In the genomic region with DNA sequence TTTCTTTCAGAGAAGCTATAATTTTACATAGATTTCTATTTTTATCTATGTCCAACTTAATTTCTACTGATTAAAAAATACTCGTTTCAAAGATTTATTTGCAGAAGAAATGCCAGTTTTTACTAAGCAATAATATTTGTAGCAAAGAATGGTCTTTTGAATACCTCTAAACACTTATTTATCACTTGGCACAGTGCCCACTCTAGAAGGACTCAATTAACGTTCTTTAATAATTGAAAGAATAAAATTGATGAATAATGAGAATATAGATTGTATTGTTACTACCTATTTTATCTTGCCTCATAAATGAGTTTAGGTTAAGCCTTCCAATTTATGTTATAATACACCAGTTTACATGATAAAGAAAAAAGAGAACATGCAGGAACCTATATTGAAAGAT, we compare ENCODE assay signal across 29 cellular contexts.
"Had no signal": no experiment of that assay in that cellular context is flagged by ENCODE, and none has a peak within 500 bp of the region (broad histone marks: within the 10 kb centered on the region; RNA-seq: fewer than 3 reads in every experiment).

No MANE protein-coding gene starts in this region.

- H3K36me3 Mint-ChIP-seq: stimulated activated effector memory CD8-positive, alpha-beta T cell treated with anti-CD3 and anti-CD28 coated beads, Interleukin-12 subunit alpha, Interleukin-12 subunit beta, amount 100 ng/mL, for 72 hours; stimulated activated memory B cell treated with anti-CD40 and anti-IgM and Interleukin-4, amounts not matched to agents 10 μg/mL and 1 μg/mL and 100 μg/mL, for 72 hours; stimulated activated naive B cell treated with anti-CD40 and anti-IgM and Interleukin-4, amounts not matched to agents 10 μg/mL and 1 μg/mL and 100 μg/mL, for 72 hours; type B pancreatic cell had no signal

- H3K9me3 Mint-ChIP-seq: stimulated activated naive CD8-positive, alpha-beta T cell treated with anti-CD3 and anti-CD28 coated beads, Interleukin-15, amount 100 ng/mL, for 72 hours; stimulated activated naive CD8-positive, alpha-beta T cell treated with anti-CD3 and anti-CD28 coated beads, Interleukin-15, Interleukin-2, amounts not matched to agents 100 ng/mL and 50 ng/mL, for 24 hours; type B pancreatic cell had no signal

- H3K27ac Mint-ChIP-seq: stimulated activated effector memory CD8-positive, alpha-beta T cell treated with anti-CD3 and anti-CD28 coated beads, Interleukin-12 subunit alpha, Interleukin-12 subunit beta, amount 100 ng/mL, for 72 hours; stimulated activated memory B cell treated with anti-CD40 and anti-IgM and Interleukin-4, amounts not matched to agents 10 μg/mL and 1 μg/mL and 100 μg/mL, for 72 hours; stimulated activated naive B cell treated with anti-CD40 and anti-IgM and Interleukin-4, amounts not matched to agents 10 μg/mL and 1 μg/mL and 100 μg/mL, for 72 hours; stimulated activated naive CD8-positive, alpha-beta T cell treated with anti-CD3 and anti-CD28 coated beads, Interleukin-15, Interleukin-2, amounts not matched to agents 100 ng/mL and 50 ng/mL, for 24 hours; type B pancreatic cell had no signal

- H3K27me3 Mint-ChIP-seq: stimulated activated memory B cell treated with anti-CD40 and anti-IgM and Interleukin-4, amounts not matched to agents 10 μg/mL and 1 μg/mL and 100 μg/mL, for 72 hours; stimulated activated naive B cell treated with anti-CD40 and anti-IgM and Interleukin-4, amounts not matched to agents 10 μg/mL and 1 μg/mL and 100 μg/mL, for 72 hours; stimulated activated naive CD8-positive, alpha-beta T cell treated with anti-CD3 and anti-CD28 coated beads, Interleukin-15, amount 100 ng/mL, for 72 hours; stimulated activated naive CD8-positive, alpha-beta T cell treated with anti-CD3 and anti-CD28 coated beads, Interleukin-15, Interleukin-2, amounts not matched to agents 100 ng/mL and 50 ng/mL, for 24 hours; type B pancreatic cell had no signal

- ATAC-seq: stimulated activated effector memory CD8-positive, alpha-beta T cell treated with anti-CD3 and anti-CD28 coated beads, Interleukin-12 subunit alpha, Interleukin-12 subunit beta, amount 100 ng/mL, for 72 hours; stimulated activated memory B cell treated with anti-CD40 and anti-IgM and Interleukin-4, amounts not matched to agents 10 μg/mL and 1 μg/mL and 100 μg/mL, for 72 hours; stimulated activated naive B cell treated with anti-CD40 and anti-IgM and Interleukin-4, amounts not matched to agents 10 μg/mL and 1 μg/mL and 100 μg/mL, for 72 hours; stimulated activated naive CD8-positive, alpha-beta T cell treated with anti-CD3 and anti-CD28 coated beads, Interleukin-15, amount 100 ng/mL, for 72 hours; stimulated activated naive CD8-positive, alpha-beta T cell treated with anti-CD3 and anti-CD28 coated beads, Interleukin-15, Interleukin-2, amounts not matched to agents 100 U/mL and 50 U/mL, for 24 hours; upper lobe of right lung had no signal

- DNase-seq: stimulated activated CD4-positive, alpha-beta T cell treated with anti-CD3 and anti-CD28 coated beads, Interleukin-2, amount 100 ng/mL, for 48 hours; stimulated activated CD4-positive, alpha-beta T cell treated with anti-CD3 and anti-CD28 coated beads, Interleukin-4, amount 100 ng/mL, for 1 hour; stimulated activated CD4-positive, alpha-beta T cell treated with anti-CD3 and anti-CD28 coated beads, Interleukin-4, amount 100 ng/mL, for 24 hours; stimulated activated CD4-positive, alpha-beta T cell treated with anti-CD3 and anti-CD28 coated beads, Interleukin-4, amount 100 ng/mL, for 4 hours; stimulated activated CD8-positive, alpha-beta memory T cell treated with anti-CD3 and anti-CD28 coated beads, Interleukin-4, amount 100 ng/mL, for 48 hours; stimulated activated naive B cell treated with anti-CD40 and anti-IgM and Interleukin-4, amounts not matched to agents 10 μg/mL and 1 μg/mL and 100 μg/mL, for 72 hours; stimulated activated naive CD4-positive, alpha-beta T cell; stimulated activated naive CD4-positive, alpha-beta T cell treated with Interleukin-2 at 50 U/mL for 16 hours; stimulated activated naive CD8-positive, alpha-beta T cell treated with anti-CD3 and anti-CD28 coated beads, Interleukin-15, amount 100 ng/mL, for 72 hours; stimulated activated naive CD8-positive, alpha-beta T cell treated with anti-CD3 and anti-CD28 coated beads, Interleukin-15, Interleukin-2, amounts not matched to agents 100 U/mL and 50 U/mL, for 24 hours; stomach; substantia nigra; testis; thyroid gland; tibial artery; transverse colon; trophoblast cell; upper lobe of left lung; upper lobe of right lung; uterus had no signal

- H3K27me3 ChIP-seq: stomach, suprapubic skin, testis, thyroid gland, tibial artery, tibial nerve, transverse colon, upper lobe of left lung, upper lobe of right lung, uterus, vagina had no signal

- H3K9me3 ChIP-seq: stomach, suprapubic skin, testis, thoracic aorta, thyroid gland, tibial artery, tibial nerve, upper lobe of left lung, upper lobe of right lung, uterus, vagina had no signal

- H3K36me3 ChIP-seq: stomach, suprapubic skin, thoracic aorta, thyroid gland, tibial artery, tibial nerve, transverse colon, upper lobe of left lung, upper lobe of right lung, uterus, vagina had no signal

- H3K4me3 ChIP-seq: stomach, suprapubic skin, testis, thoracic aorta, thyroid gland, tibial artery, tibial nerve, transverse colon, upper lobe of left lung, upper lobe of right lung, uterus, vagina had no signal

- H3K4me3 Mint-ChIP-seq: stimulated activated effector memory CD8-positive, alpha-beta T cell treated with anti-CD3 and anti-CD28 coated beads, Interleukin-12 subunit alpha, Interleukin-12 subunit beta, amount 100 ng/mL, for 72 hours; stimulated activated memory B cell treated with anti-CD40 and anti-IgM and Interleukin-4, amounts not matched to agents 10 μg/mL and 1 μg/mL and 100 μg/mL, for 72 hours; stimulated activated naive B cell treated with anti-CD40 and anti-IgM and Interleukin-4, amounts not matched to agents 10 μg/mL and 1 μg/mL and 100 μg/mL, for 72 hours; stimulated activated naive CD8-positive, alpha-beta T cell treated with anti-CD3 and anti-CD28 coated beads, Interleukin-15, amount 100 ng/mL, for 72 hours; stimulated activated naive CD8-positive, alpha-beta T cell treated with anti-CD3 and anti-CD28 coated beads, Interleukin-15, Interleukin-2, amounts not matched to agents 100 ng/mL and 50 ng/mL, for 24 hours; type B pancreatic cell had no signal

- H3K4me1 ChIP-seq: stomach, suprapubic skin, testis, thyroid gland, tibial artery, tibial nerve, transverse colon, upper lobe of left lung, upper lobe of right lung, uterus, vagina had no signal

- H3K27ac ChIP-seq: stomach, suprapubic skin, testis, thoracic aorta, thyroid gland, tibial artery, tibial nerve, transverse colon, upper lobe of left lung, upper lobe of right lung, uterus, vagina had no signal

- H3K4me1 Mint-ChIP-seq: stimulated activated effector memory CD8-positive, alpha-beta T cell treated with anti-CD3 and anti-CD28 coated beads, Interleukin-12 subunit alpha, Interleukin-12 subunit beta, amount 100 ng/mL, for 72 hours; stimulated activated memory B cell treated with anti-CD40 and anti-IgM and Interleukin-4, amounts not matched to agents 10 μg/mL and 1 μg/mL and 100 μg/mL, for 72 hours; stimulated activated naive B cell treated with anti-CD40 and anti-IgM and Interleukin-4, amounts not matched to agents 10 μg/mL and 1 μg/mL and 100 μg/mL, for 72 hours; stimulated activated naive CD8-positive, alpha-beta T cell treated with anti-CD3 and anti-CD28 coated beads, Interleukin-15, amount 100 ng/mL, for 72 hours had no signal

- FAIRE-seq: urothelium cell line had no signal
